9 cellular contexts compared by ENCODE assay signal in the genomic region with DNA sequence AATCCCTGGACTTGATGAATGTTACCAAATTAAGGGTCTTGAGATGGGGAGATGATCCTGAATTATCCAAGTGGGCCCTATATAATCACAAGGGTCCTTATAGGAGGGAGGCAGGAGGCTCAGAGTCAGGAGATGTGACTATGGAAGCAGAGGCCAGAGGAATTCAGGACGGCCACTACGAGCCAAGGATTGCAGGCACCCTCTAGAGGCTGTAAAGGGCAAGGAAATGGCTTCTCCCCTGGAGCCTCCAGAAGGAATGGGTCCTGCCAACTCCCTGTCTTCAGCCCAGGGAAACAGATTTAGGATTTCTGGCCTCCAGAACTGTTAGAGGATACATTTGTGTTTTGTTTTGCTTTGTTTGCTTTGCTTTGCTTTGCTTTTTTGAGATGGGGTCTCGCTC. TPM values are rescaled to one million over a fixed set of nuclear protein-coding genes. Genes with fewer than 3 reads are reported as not detected.
DNase-seq lines count a peak whose midpoint lies in the region; ATAC-seq and TF ChIP-seq lines count a peak whose summit lies in the region.
"Had no signal": no experiment of that assay in that cellular context is flagged by ENCODE, and none has a peak within 500 bp of the region (broad histone marks: within the 10 kb centered on the region; RNA-seq: fewer than 3 reads in every experiment).

No MANE protein-coding gene starts in this region.

- DNase-seq in cardiac muscle cell (ENCODE audit: low read depth in 1 of 2, low spot score in 1 of 2) (peak in 1 of 2 donors; percentile 74), heart left ventricle (no peak), RWPE1 (ENCODE audit: low spot score) (no peak), fibroblast of mammary gland (ENCODE audit: low read depth) (peak; percentile 65), vagina (ENCODE audit: extremely low spot score in 2 of 2) (no peak)
- no peak for DNase-seq in activated CD4-positive, alpha-beta T cell treated with anti-CD3 and anti-CD28 coated beads, Interleukin-2, amount 10 ng/mL, durations not matched to agents 7 days and 5 days
- DNase-seq: CD8-positive, alpha-beta T cell had no signal

- intact Hi-C loops in heart left ventricle (cut with DNase I) (loop anchor here in 1 of 10 donors (5.0 kb wide), 1 partner anchor 253 kb away; no protein-coding TSS in a partner anchor), vagina (cut with DNase I) (no loop called here)

- H3K4me3 Mint-ChIP-seq in activated CD4-positive, alpha-beta T cell treated with anti-CD3 and anti-CD28 coated beads, Interleukin-2, amount 10 ng/mL, durations not matched to agents 7 days and 5 days, result no peak overlapping the region
- H3K4me3 Mint-ChIP-seq: CD8-positive, alpha-beta T cell had no signal

- POLR2A ChIA-PET in RWPE1 (lab: Yijun Ruan, JAX; ENCODE audit: low non-redundant PET), result no interaction called here
- POLR2A ChIA-PET in activated CD4-positive, alpha-beta T cell treated with anti-CD3 and anti-CD28 coated beads, Interleukin-2, amount 10 ng/mL, durations not matched to agents 7 days and 5 days (lab: Charles Lee), result no interaction called here

- ATAC-seq in heart left ventricle, result no peak
- no peak for ATAC-seq in GM21447 (IDR thresholded peaks at IDR 0.05; ENCODE audit: unreplicated experiment)
- no peak for ATAC-seq in HG03135 (IDR thresholded peaks at IDR 0.05; ENCODE audit: unreplicated experiment)
- ATAC-seq: CD8-positive, alpha-beta T cell had no signal

- H3K4me1 ChIP-seq in cardiac muscle cell (ENCODE audit: low read depth) (no peaks in the 10 kb centered on the region), heart left ventricle (no peaks in the 10 kb centered on the region), vagina (peaks cover 57% of the 10 kb centered on the region)

- H3K36me3 ChIP-seq in cardiac muscle cell (no peaks in the 10 kb centered on the region), heart left ventricle (no peaks in the 10 kb centered on the region), vagina (no peaks in the 10 kb centered on the region)

- H3K27ac Mint-ChIP-seq in activated CD4-positive, alpha-beta T cell treated with anti-CD3 and anti-CD28 coated beads, Interleukin-2, amount 10 ng/mL, durations not matched to agents 7 days and 5 days, result no peak overlapping the region
- H3K27ac Mint-ChIP-seq: CD8-positive, alpha-beta T cell had no signal

- H3K9me3 Mint-ChIP-seq in activated CD4-positive, alpha-beta T cell treated with anti-CD3 and anti-CD28 coated beads, Interleukin-2, amount 10 ng/mL, durations not matched to agents 7 days and 5 days, result no peaks in the 10 kb centered on the region
- H3K9me3 Mint-ChIP-seq: CD8-positive, alpha-beta T cell had no signal

- TF ChIP-seq CTCF in cardiac muscle cell (IDR thresholded peaks at IDR 0.05; ENCODE audit: low read depth, low read length) (peak; percentile 73), heart left ventricle (IDR thresholded peaks at IDR 0.05) (peak in 1 of 12 donors; percentile 3), RWPE1 (conservative IDR thresholded peaks at IDR 0.05; ENCODE audit: low read depth) (no peak; the same call in 1 of the 2 replicates), fibroblast of mammary gland (conservative IDR thresholded peaks at IDR 0.05; ENCODE audit: control insufficient read depth, insufficient read depth, low read depth, low read length) (peak; percentile 71), vagina (IDR thresholded peaks at IDR 0.05) (peak in 1 of 3 experiments; percentile 17)

- TF ChIP-seq POLR2A in heart left ventricle (IDR thresholded peaks at IDR 0.05), result no peak
- TF ChIP-seq POLR2A in vagina (IDR thresholded peaks at IDR 0.05), result no peak

- peaks cover 6% of the 10 kb centered on the region for H3K27me3 Mint-ChIP-seq in activated CD4-positive, alpha-beta T cell treated with anti-CD3 and anti-CD28 coated beads, Interleukin-2, amount 10 ng/mL, durations not matched to agents 7 days and 5 days

- WGBS in heart left ventricle, 4 donors, result 72 to 79% (median 74%) methylated on average over 3 of the region's 3 CpGs

- H3K9me3 ChIP-seq in cardiac muscle cell (ENCODE audit: low read depth) (no peaks in the 10 kb centered on the region), heart left ventricle (peaks cover 0 to 7% (median under 1%) of the 10 kb centered on the region in 12 donors), vagina (no peaks in the 10 kb centered on the region)

- H3K27me3 ChIP-seq in cardiac muscle cell, result no peaks in the 10 kb centered on the region
- peaks cover 0 to 2% (median 0%) of the 10 kb centered on the region in 9 donors for H3K27me3 ChIP-seq in heart left ventricle
- H3K27me3 ChIP-seq in vagina, result no peaks in the 10 kb centered on the region

- H3K4me3 ChIP-seq in cardiac muscle cell (no peak overlapping the region), heart left ventricle (no peak overlapping the region), fibroblast of mammary gland (ENCODE audit: control insufficient read depth, low read depth, low read length) (no peak overlapping the region), vagina (no peak overlapping the region)

- H3K27ac ChIP-seq in cardiac muscle cell, result no peak overlapping the region
- no peak overlapping the region for H3K27ac ChIP-seq in heart left ventricle
- H3K27ac ChIP-seq in RWPE1, result 0 out of 2 replicates have a peak overlapping the region, but pooled peaks have one; percentile 7
- peak overlapping the region; percentile 46 for H3K27ac ChIP-seq in vagina

- no peaks in the 10 kb centered on the region for H3K4me1 Mint-ChIP-seq in activated CD4-positive, alpha-beta T cell treated with anti-CD3 and anti-CD28 coated beads, Interleukin-2, amount 10 ng/mL, durations not matched to agents 7 days and 5 days

- no peaks in the 10 kb centered on the region for H3K36me3 Mint-ChIP-seq in activated CD4-positive, alpha-beta T cell treated with anti-CD3 and anti-CD28 coated beads, Interleukin-2, amount 10 ng/mL, durations not matched to agents 7 days and 5 days (ENCODE audit: low read depth)
- H3K36me3 Mint-ChIP-seq: CD8-positive, alpha-beta T cell had no signal

- CTCF ChIA-PET in RWPE1 (lab: Yijun Ruan, JAX), result interaction anchor here (1.5 kb wide), 1 partner anchor 9 kb away, joined by 5 read pairs; the partner anchor contains the start of gene BDKRB1
- CTCF ChIA-PET in activated CD4-positive, alpha-beta T cell treated with anti-CD3 and anti-CD28 coated beads, Interleukin-2, amount 10 ng/mL, durations not matched to agents 7 days and 5 days (lab: Charles Lee), result no interaction called here

RNA-seq across cellular contexts. Expression of gene BDKRB1, which starts 8.8 kb away (rescaled TPM):
- total RNA-seq in cardiac muscle cell (0.09 and 0.42 TPM in 2 replicates), heart left ventricle (1 to 10 TPM in 2 of 9 donors, not detected in 7; 1.4 to 1.7 TPM), vagina (2.5 TPM)
- polyA plus RNA-seq in cardiac muscle cell (not detected in 2 replicates), heart left ventricle (under 1 TPM; 0.08 to 0.23 TPM)
- not detected for total RNA-seq in activated CD4-positive, alpha-beta T cell treated with anti-CD3 and anti-CD28 coated beads, Interleukin-2, amount 10 ng/mL, durations not matched to agents 7 days and 5 days
- total RNA-seq: CD8-positive, alpha-beta T cell had no signal

Comparison
In these comparisons a context has a peak if more than half of its experiments do, and no peak if none do; other contexts are left out.
1. H3K27ac ChIP-seq: peak in RWPE1 (single experiment) and vagina (single experiment); none in cardiac muscle cell (single experiment) and heart left ventricle (0 of 12).